16 cellular contexts compared by ENCODE assay signal in the genomic region with DNA sequence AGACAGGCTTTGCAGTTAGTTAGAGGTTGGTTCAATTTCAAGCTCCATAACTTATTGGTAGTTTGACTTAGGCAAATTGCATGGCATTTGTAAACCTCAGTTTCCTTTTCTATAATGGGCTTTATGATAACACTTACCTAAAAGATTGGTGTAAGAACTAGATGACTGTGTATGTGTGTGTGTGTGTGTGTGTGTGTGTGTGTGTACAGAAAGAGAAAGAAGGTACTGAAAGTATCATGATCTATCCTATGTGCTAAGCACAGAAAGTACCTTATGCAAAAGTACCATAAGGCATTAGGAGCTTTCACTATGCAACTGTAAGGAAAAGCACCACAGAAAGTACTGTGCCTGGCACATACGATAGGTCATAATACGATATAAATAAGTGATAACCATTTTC.
DNase-seq lines count a peak whose midpoint lies in the region; ATAC-seq lines count a peak whose summit lies in the region.
"Had no signal": no experiment of that assay in that cellular context is flagged by ENCODE, and none has a peak within 500 bp of the region (broad histone marks: within the 10 kb centered on the region; RNA-seq: fewer than 3 reads in every experiment).

No MANE protein-coding gene starts in this region.

- peak; percentile 89 for ATAC-seq in GM18502 (IDR thresholded peaks at IDR 0.05; ENCODE audit: poor library complexity, unreplicated experiment)
- peak; percentile 77 for ATAC-seq in GM19463 (IDR thresholded peaks at IDR 0.05; ENCODE audit: unreplicated experiment)
- ATAC-seq in HG02884 (IDR thresholded peaks at IDR 0.05; ENCODE audit: unreplicated experiment) = peak; percentile 64
- peak; percentile 57 for ATAC-seq in HG03469 (IDR thresholded peaks at IDR 0.05; ENCODE audit: unreplicated experiment)
- ATAC-seq: left lobe of liver; naive thymus-derived CD4-positive, alpha-beta T cell had no signal

- DNase-seq in NCI-H146 treated with DMSO at 0.1 percent for 48 hours (lab: John Stamatoyannopoulos, UW; ENCODE audit: unreplicated experiment) (no peak), NCI-H1436 (lab: John Stamatoyannopoulos, UW) (no peak), occipital lobe (lab: John Stamatoyannopoulos, UW) (no peak)
- DNase-seq in central memory CD4-positive, alpha-beta T cell = no peak
- DNase-seq: activated CD4-positive, alpha-beta memory T cell treated with anti-CD3 and anti-CD28 coated beads for 36 hours; activated gamma-delta T cell; COR-L47; GDM1; hippocampal formation; naive thymus-derived CD4-positive, alpha-beta T cell; tibial artery had no signal
